9 cellular contexts compared by ENCODE assay signal in genomic region chr2:232839680-232840079, GRCh38. TPM values are rescaled to one million over a fixed set of nuclear protein-coding genes. Genes with fewer than 3 reads are reported as not detected.
DNase-seq lines count a peak whose midpoint lies in the region; ATAC-seq, FAIRE-seq and TF ChIP-seq lines count a peak whose summit lies in the region.
"Had no signal": no experiment of that assay in that cellular context is flagged by ENCODE, and none has a peak within 500 bp of the region (broad histone marks: within the 10 kb centered on the region; RNA-seq: fewer than 3 reads in every experiment).

No MANE protein-coding gene starts in this region.

- no peaks in the 10 kb centered on the region for H3K27me3 ChIP-seq in HepG2 (ENCODE audit: control insufficient read depth in 1 of 2, insufficient read depth in 2 of 2, low read length in 2 of 2)
- no peaks in the 10 kb centered on the region for H3K27me3 ChIP-seq in thoracic aorta (replicated peaks; ENCODE audit: insufficient read depth)

- ATAC-seq in activated CD8-positive, alpha-beta T cell treated with anti-CD3 and anti-CD28 coated beads, Interleukin-2, amount 10 ng/mL, durations not matched to agents 7 days and 5 days, result no peak
- no peak for ATAC-seq in HepG2
- no peak for ATAC-seq in thoracic aorta (ENCODE audit: insufficient number of reproducible peaks, low FRiP score, low read depth)
- ATAC-seq in GM19328 (IDR thresholded peaks at IDR 0.05; ENCODE audit: unreplicated experiment), result no peak

- in situ Hi-C loops in HepG2 (cut with HindIII; ENCODE audit: extremely low pct_ligation_motif_present, low pct_unique_long_range_greater_than_20kb), result no loop called here

- no peak for DNase-seq in activated CD4-positive, alpha-beta T cell treated with anti-CD3 and anti-CD28 coated beads, Interleukin-2, amount 10 ng/mL, durations not matched to agents 7 days and 5 days
- DNase-seq in activated CD4-positive, alpha-beta T cell treated with anti-CD3 and anti-CD28 coated beads for 1 hour, result no peak
- DNase-seq in activated CD8-positive, alpha-beta T cell treated with anti-CD3 and anti-CD28 coated beads, Interleukin-2, amount 10 ng/mL, durations not matched to agents 7 days and 5 days, result no peak
- no peak for DNase-seq in HepG2 (ENCODE audit: low spot score)
- DNase-seq in thoracic aorta (ENCODE audit: low spot score), result peak; percentile 15
- no peak for DNase-seq in NCI-H187 treated with DMSO at 0.1 percent for 48 hours (lab: John Stamatoyannopoulos, UW)
- DNase-seq in stimulated activated CD4-positive, alpha-beta T cell treated with anti-CD3 and anti-CD28 coated beads, Interleukin-15, amount 100 ng/mL, for 24 hours, result no peak
- DNase-seq: H7 had no signal

- H3K9me3 ChIP-seq in HepG2 (ENCODE audit: low read length) (no peaks in the 10 kb centered on the region), thoracic aorta (no peaks in the 10 kb centered on the region)

- H3K79me2 ChIP-seq in HepG2 (ENCODE audit: insufficient read depth, low read length), result no peaks in the 10 kb centered on the region

- no peak overlapping the region for H3K4me3 ChIP-seq in HepG2 (replicated peaks in 1 of 3; ENCODE audit: insufficient read depth in 1 of 3, low read depth in 2 of 3, low read length in 3 of 3)
- no peak overlapping the region for H3K4me3 ChIP-seq in thoracic aorta

- H2AFZ ChIP-seq in HepG2 (ENCODE audit: low read length), result no peak overlapping the region

- TF ChIP-seq CTCF in HepG2 (CRISPR knock-in tag; IDR thresholded peaks at IDR 0.05), result no peak
- TF ChIP-seq CTCF in thoracic aorta (IDR thresholded peaks at IDR 0.05), result no peak

- TF ChIP-seq EP300 in HepG2 (IDR thresholded peaks at IDR 0.05; ENCODE audit: low read depth in 2 of 2, low read length in 2 of 2) (no peak), HepG2 (CRISPR knock-in tag; IDR thresholded peaks at IDR 0.05; ENCODE audit: borderline replicate concordance) (no peak)

- peak; percentile 63 for FAIRE-seq in HepG2 (lab: Jason Lieb, UNC)

- H3K36me3 ChIP-seq in HepG2 (replicated peaks in 1 of 2; ENCODE audit: control insufficient read depth in 1 of 2, insufficient read depth in 2 of 2, low read length in 2 of 2) (peaks cover 41 to 82% of the 10 kb centered on the region in 2 experiments), thoracic aorta (peaks cover 30% of the 10 kb centered on the region)

- H3K4me3 Mint-ChIP-seq in activated CD4-positive, alpha-beta T cell treated with anti-CD3 and anti-CD28 coated beads, Interleukin-2, amount 10 ng/mL, durations not matched to agents 7 days and 5 days, result no peak overlapping the region
- H3K4me3 Mint-ChIP-seq in activated CD8-positive, alpha-beta T cell treated with anti-CD3 and anti-CD28 coated beads, Interleukin-2, amount 10 ng/mL, durations not matched to agents 7 days and 5 days, result no peak overlapping the region

- CTCF ChIA-PET in activated CD4-positive, alpha-beta T cell treated with anti-CD3 and anti-CD28 coated beads, Interleukin-2, amount 10 ng/mL, durations not matched to agents 7 days and 5 days (lab: Charles Lee), result interaction anchor here (1.0 kb wide), 1 partner anchor 13 kb away, joined by 3 read pairs; no protein-coding TSS in a partner anchor
- CTCF ChIA-PET in activated CD8-positive, alpha-beta T cell treated with anti-CD3 and anti-CD28 coated beads, Interleukin-2, amount 10 ng/mL, durations not matched to agents 7 days and 5 days (lab: Charles Lee), result interaction anchor here (1.0 kb wide), 1 partner anchor 66 kb away, joined by 3 read pairs; no protein-coding TSS in a partner anchor
- CTCF ChIA-PET in HepG2 (lab: Yijun Ruan, JAX; ENCODE audit: low intra/inter-chr PET ratio, low total read pairs), result no interaction called here

- intact Hi-C loops in HepG2 (cut with micrococcal nuclease; ENCODE audit: unreplicated experiment), result no loop called here

- no peaks in the 10 kb centered on the region for H4K20me1 ChIP-seq in HepG2 (ENCODE audit: insufficient read depth, low read length)

- 95% methylated on average over 7 of the region's 7 CpGs for WGBS in HepG2 (ENCODE audit: low lambda C conversion rate)

- no peaks in the 10 kb centered on the region for H3K27me3 Mint-ChIP-seq in activated CD4-positive, alpha-beta T cell treated with anti-CD3 and anti-CD28 coated beads, Interleukin-2, amount 10 ng/mL, durations not matched to agents 7 days and 5 days
- H3K27me3 Mint-ChIP-seq in activated CD8-positive, alpha-beta T cell treated with anti-CD3 and anti-CD28 coated beads, Interleukin-2, amount 10 ng/mL, durations not matched to agents 7 days and 5 days (ENCODE audit: low read depth), result no peaks in the 10 kb centered on the region

- no TSS peak for BruUV-seq in HepG2 (replicated peaks; lab: Mats Ljungman, UMichigan)

- POLR2A ChIA-PET in activated CD4-positive, alpha-beta T cell treated with anti-CD3 and anti-CD28 coated beads, Interleukin-2, amount 10 ng/mL, durations not matched to agents 7 days and 5 days (lab: Charles Lee), result no interaction called here
- POLR2A ChIA-PET in activated CD8-positive, alpha-beta T cell treated with anti-CD3 and anti-CD28 coated beads, Interleukin-2, amount 10 ng/mL, durations not matched to agents 7 days and 5 days (lab: Charles Lee), result interaction anchor here (0.9 kb wide), 1 partner anchor 35 kb away, joined by 3 read pairs; no protein-coding TSS in a partner anchor
- POLR2A ChIA-PET in HepG2 (lab: Yijun Ruan, JAX), result no interaction called here

- TF ChIP-seq RAD21 in HepG2 (CRISPR knock-in tag; IDR thresholded peaks at IDR 0.05), result no peak

- H3K4me1 ChIP-seq in HepG2 (ENCODE audit: insufficient read depth, low read length) (peaks cover 13% of the 10 kb centered on the region), thoracic aorta (ENCODE audit: control insufficient read depth in 1 of 2, low read depth in 2 of 2) (peaks cover 0 to 7% of the 10 kb centered on the region in 2 donors)

- no peak overlapping the region for H3K4me2 ChIP-seq in HepG2 (ENCODE audit: low read depth, low read length)

- peaks cover 44% of the 10 kb centered on the region for H3K4me1 Mint-ChIP-seq in activated CD4-positive, alpha-beta T cell treated with anti-CD3 and anti-CD28 coated beads, Interleukin-2, amount 10 ng/mL, durations not matched to agents 7 days and 5 days
- H3K4me1 Mint-ChIP-seq in activated CD8-positive, alpha-beta T cell treated with anti-CD3 and anti-CD28 coated beads, Interleukin-2, amount 10 ng/mL, durations not matched to agents 7 days and 5 days (ENCODE audit: low read depth), result peaks cover 42% of the 10 kb centered on the region

- no peak for TF ChIP-seq POLR2A in HepG2 (IDR thresholded peaks at IDR 0.05; ENCODE audit: insufficient read depth in 1 of 2, low read depth in 2 of 2, low read length in 2 of 2)

- peaks cover 58% of the 10 kb centered on the region for H3K36me3 Mint-ChIP-seq in activated CD4-positive, alpha-beta T cell treated with anti-CD3 and anti-CD28 coated beads, Interleukin-2, amount 10 ng/mL, durations not matched to agents 7 days and 5 days (ENCODE audit: low read depth)
- H3K36me3 Mint-ChIP-seq in activated CD8-positive, alpha-beta T cell treated with anti-CD3 and anti-CD28 coated beads, Interleukin-2, amount 10 ng/mL, durations not matched to agents 7 days and 5 days (ENCODE audit: low read depth), result peaks cover 70% of the 10 kb centered on the region

- H3K9ac ChIP-seq in HepG2 (ENCODE audit: insufficient read depth, low read depth, low read length), result no peak overlapping the region

- H3K27ac Mint-ChIP-seq in activated CD4-positive, alpha-beta T cell treated with anti-CD3 and anti-CD28 coated beads, Interleukin-2, amount 10 ng/mL, durations not matched to agents 7 days and 5 days, result peak overlapping the region; percentile 22
- peak overlapping the region; percentile 53 for H3K27ac Mint-ChIP-seq in activated CD8-positive, alpha-beta T cell treated with anti-CD3 and anti-CD28 coated beads, Interleukin-2, amount 10 ng/mL, durations not matched to agents 7 days and 5 days

- no peaks in the 10 kb centered on the region for H3K9me3 Mint-ChIP-seq in activated CD4-positive, alpha-beta T cell treated with anti-CD3 and anti-CD28 coated beads, Interleukin-2, amount 10 ng/mL, durations not matched to agents 7 days and 5 days
- no peaks in the 10 kb centered on the region for H3K9me3 Mint-ChIP-seq in activated CD8-positive, alpha-beta T cell treated with anti-CD3 and anti-CD28 coated beads, Interleukin-2, amount 10 ng/mL, durations not matched to agents 7 days and 5 days (ENCODE audit: insufficient read depth)

- H3K27ac ChIP-seq in HepG2 (ENCODE audit: extremely low read length, insufficient read depth, low read length) (no peak overlapping the region), thoracic aorta (no peak overlapping the region)

TF ChIP-seq in HepG2, 621 proteins besides CTCF, POLR2A, EP300 and RAD21 (continues in another document):
- TF ChIP-seq KAT8 (CRISPR knock-in tag; IDR thresholded peaks at IDR 0.05), result no peak
- no peak for TF ChIP-seq ZBTB21 (CRISPR knock-in tag; IDR thresholded peaks at IDR 0.05)

RNA-seq across cellular contexts. Expression of gene SNORC, which starts 30.4 kb away (rescaled TPM):
- 1 to 10 TPM in 1 of 2 experiments, under 1 TPM in 1; 0.97 to 1.1 TPM for total RNA-seq in activated CD4-positive, alpha-beta T cell treated with anti-CD3 and anti-CD28 coated beads, Interleukin-2, amount 10 ng/mL, durations not matched to agents 7 days and 5 days
- 1 to 10 TPM in 1 of 2 experiments, under 1 TPM in 1; 0.99 to 2.2 TPM for total RNA-seq in activated CD8-positive, alpha-beta T cell treated with anti-CD3 and anti-CD28 coated beads, Interleukin-2, amount 10 ng/mL, durations not matched to agents 7 days and 5 days
- 48.5 and 86.1 TPM in 2 replicates for total RNA-seq in HepG2 (2016; rRNA removed; fragmentation: Illumina TruSeq; extraction: Trizol)
- total RNA-seq in HepG2 (2016; cell fraction: cytosol; rRNA removed; fragmentation: Illumina TruSeq; extraction: Trizol; ENCODE audit: low read depth), result 64.6 and 82.7 TPM in 2 replicates
- total RNA-seq in HepG2 (2016; cell fraction: insoluble cytoplasmic fraction; rRNA removed; fragmentation: Illumina TruSeq; extraction: Trizol), result 52.1 and 76.7 TPM in 2 replicates
- 71.1 and 75.3 TPM in 2 replicates for total RNA-seq in HepG2 (2016; cell fraction: membrane; rRNA removed; fragmentation: Illumina TruSeq; extraction: Trizol)
- total RNA-seq in HepG2 (2016; cell fraction: nucleus; rRNA removed; fragmentation: Illumina TruSeq; extraction: Trizol), result 47.7 and 55.5 TPM in 2 replicates
- 59.1 and 62.9 TPM in 2 replicates for polyA plus RNA-seq in HepG2 (2011; rRNA removed)
- polyA plus RNA-seq in HepG2 (2011; cell fraction: cytosol; rRNA removed), result 45.6 and 94.4 TPM in 2 replicates
- polyA plus RNA-seq in HepG2 (2011; cell fraction: nucleus; rRNA removed), result 87.4 and 124 TPM in 2 replicates
- 42.0 and 51.4 TPM in 2 replicates for polyA plus RNA-seq in HepG2 (2012)
- polyA plus RNA-seq in HepG2 (2016; cell fraction: cytosol; fragmentation: Illumina TruSeq; extraction: Trizol; ENCODE audit: low read depth), result 125 and 134 TPM in 2 replicates
- 60.9 and 75.2 TPM in 2 replicates for polyA plus RNA-seq in HepG2 (2016; cell fraction: insoluble cytoplasmic fraction; fragmentation: Illumina TruSeq; extraction: Trizol; ENCODE audit: low read depth)
- 102 and 104 TPM in 2 replicates for polyA plus RNA-seq in HepG2 (2016; cell fraction: membrane; fragmentation: Illumina TruSeq; extraction: Trizol; ENCODE audit: low read depth)
- 136 and 150 TPM in 2 replicates for polyA plus RNA-seq in HepG2 (2016; cell fraction: nucleus; fragmentation: Illumina TruSeq; extraction: Trizol; ENCODE audit: insufficient read depth, low read depth)
- 5.3 and 89.5 TPM in 2 replicates for polyA minus RNA-seq in HepG2 (2011; rRNA and poly(A)+ RNA removed; ENCODE audit: low replicate concordance)
- polyA minus RNA-seq in HepG2 (2011; cell fraction: cytosol; rRNA and poly(A)+ RNA removed), result 57.5 and 73.7 TPM in 2 replicates
- 27.3 and 30.6 TPM in 2 replicates for polyA minus RNA-seq in HepG2 (2011; cell fraction: nucleus; rRNA and poly(A)+ RNA removed)
- total RNA-seq in thoracic aorta, result under 1 TPM; 0.41 to 0.63 TPM

Comparison
In these comparisons a context has a peak if more than half of its experiments do, and no peak if none do; other contexts are left out.
1. RNA of gene SNORC, which starts 30.4 kb away (total RNA-seq): 47.7 to 86.1 TPM in HepG2; 0.99 to 2.2 TPM in activated CD8-positive, alpha-beta T cell treated with anti-CD3 and anti-CD28 coated beads, Interleukin-2, amount 10 ng/mL, durations not matched to agents 7 days and 5 days, 0.97 to 1.1 TPM in activated CD4-positive, alpha-beta T cell treated with anti-CD3 and anti-CD28 coated beads, Interleukin-2, amount 10 ng/mL, durations not matched to agents 7 days and 5 days and 0.41 to 0.63 TPM in thoracic aorta; every median in the first group is over 10 times any median in the second.